Comparison of ENCODE assay signal across 25 cellular contexts in the genomic region with DNA sequence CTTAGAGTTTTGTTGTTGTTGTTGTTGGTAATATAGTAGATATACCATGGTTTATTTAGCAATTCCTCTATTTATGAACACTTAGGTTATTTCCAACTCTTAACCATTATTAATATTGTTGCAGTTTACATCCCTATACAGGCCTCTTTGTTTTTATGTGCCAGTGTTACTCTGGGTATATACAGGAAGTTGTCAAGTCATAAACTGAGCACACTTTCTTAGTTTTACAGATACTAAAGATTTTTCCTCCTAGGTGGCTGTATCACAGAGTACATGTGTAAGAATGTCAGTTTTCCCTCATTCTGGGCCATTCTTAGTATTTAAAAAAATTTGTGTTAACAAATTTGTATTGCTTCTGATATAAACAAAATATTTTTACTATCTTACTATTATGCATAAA.
"Had no signal": no experiment of that assay in that cellular context is flagged by ENCODE, and none has a peak within 500 bp of the region (broad histone marks: within the 10 kb centered on the region; RNA-seq: fewer than 3 reads in every experiment).

No MANE protein-coding gene starts in this region.

- ATAC-seq: effector memory CD8-positive, alpha-beta T cell; left lung; naive thymus-derived CD4-positive, alpha-beta T cell; right lobe of liver; stimulated activated naive CD8-positive, alpha-beta T cell treated with anti-CD3 and anti-CD28 coated beads, Interleukin-15, amount 100 ng/mL, for 72 hours; upper lobe of right lung had no signal

- H3K27ac Mint-ChIP-seq: effector memory CD8-positive, alpha-beta T cell; mesothelial cell of epicardium; naive thymus-derived CD4-positive, alpha-beta T cell; nephron; neural progenitor cell; progenitor cell of endocrine pancreas; stimulated activated naive CD8-positive, alpha-beta T cell treated with anti-CD3 and anti-CD28 coated beads, Interleukin-15, amount 100 ng/mL, for 72 hours had no signal

- H3K4me3 Mint-ChIP-seq: effector memory CD8-positive, alpha-beta T cell; mesothelial cell of epicardium; naive thymus-derived CD4-positive, alpha-beta T cell; nephron; neural progenitor cell; stimulated activated naive CD8-positive, alpha-beta T cell treated with anti-CD3 and anti-CD28 coated beads, Interleukin-15, amount 100 ng/mL, for 72 hours had no signal

- H3K4me1 ChIP-seq: left lung, parathyroid adenoma, right lobe of liver, upper lobe of right lung, uterus had no signal

- H3K4me1 Mint-ChIP-seq: naive thymus-derived CD4-positive, alpha-beta T cell; nephron; neural progenitor cell; stimulated activated naive CD8-positive, alpha-beta T cell treated with anti-CD3 and anti-CD28 coated beads, Interleukin-15, amount 100 ng/mL, for 72 hours had no signal

- FAIRE-seq: endometrium, kidney, small intestine had no signal

- H3K9me3 Mint-ChIP-seq: effector memory CD8-positive, alpha-beta T cell; stimulated activated naive CD8-positive, alpha-beta T cell treated with anti-CD3 and anti-CD28 coated beads, Interleukin-15, amount 100 ng/mL, for 72 hours had no signal

- H3K79me2 ChIP-seq: parathyroid adenoma had no signal

- H3K9ac ChIP-seq: neural progenitor cell, parathyroid adenoma had no signal

- H3K4me2 ChIP-seq: neural progenitor cell had no signal

- H3K27me3 ChIP-seq: left lung, neural progenitor cell, right lobe of liver, suprapubic skin, transverse colon, upper lobe of right lung, uterus had no signal

- H3K36me3 ChIP-seq: left lung, neural progenitor cell, right lobe of liver, suprapubic skin, transverse colon, upper lobe of right lung, uterus had no signal

- DNase-seq: dermis blood vessel endothelial cell; effector memory CD8-positive, alpha-beta T cell; kidney; left lung; mesenchymal stem cell; naive thymus-derived CD4-positive, alpha-beta T cell; right lobe of liver; small intestine; stimulated activated CD4-positive, alpha-beta T cell treated with anti-CD3 and anti-CD28 coated beads, Interleukin-12 subunit alpha, Interleukin-12 subunit beta, amount 100 ng/mL, for 4 hours; stimulated activated CD4-positive, alpha-beta T cell treated with anti-CD3 and anti-CD28 coated beads, Interleukin-1b, Interleukin-23, amount 100 ng/mL, for 48 hours; stimulated activated CD4-positive, alpha-beta T cell treated with anti-CD3 and anti-CD28 coated beads, Interleukin-4, amount 100 ng/mL, for 1 hour; stimulated activated CD8-positive, alpha-beta memory T cell treated with anti-CD3 and anti-CD28 coated beads, Interleukin-4, amount 100 ng/mL, for 48 hours; stimulated activated naive CD4-positive, alpha-beta T cell; stimulated activated naive CD8-positive, alpha-beta T cell treated with anti-CD3 and anti-CD28 coated beads, Interleukin-15, amount 100 ng/mL, for 72 hours; transverse colon; upper lobe of right lung; uterus had no signal

- H3K27me3 Mint-ChIP-seq: progenitor cell of endocrine pancreas had no signal

- H3K4me3 ChIP-seq: coronary artery, left lung, neural progenitor cell, right lobe of liver, suprapubic skin, transverse colon, upper lobe of right lung, uterus had no signal

- H2AFZ ChIP-seq: neural progenitor cell, parathyroid adenoma had no signal

- H3K27ac ChIP-seq: coronary artery, left lung, neural progenitor cell, parathyroid adenoma, right lobe of liver, suprapubic skin, transverse colon, upper lobe of right lung, uterus had no signal

- H3K9me3 ChIP-seq: left lung, right lobe of liver, suprapubic skin, transverse colon, upper lobe of right lung, uterus had no signal

- H3K36me3 Mint-ChIP-seq: naive thymus-derived CD4-positive, alpha-beta T cell; neural progenitor cell had no signal
